8 cellular contexts compared by ENCODE assay signal in the genomic region with DNA sequence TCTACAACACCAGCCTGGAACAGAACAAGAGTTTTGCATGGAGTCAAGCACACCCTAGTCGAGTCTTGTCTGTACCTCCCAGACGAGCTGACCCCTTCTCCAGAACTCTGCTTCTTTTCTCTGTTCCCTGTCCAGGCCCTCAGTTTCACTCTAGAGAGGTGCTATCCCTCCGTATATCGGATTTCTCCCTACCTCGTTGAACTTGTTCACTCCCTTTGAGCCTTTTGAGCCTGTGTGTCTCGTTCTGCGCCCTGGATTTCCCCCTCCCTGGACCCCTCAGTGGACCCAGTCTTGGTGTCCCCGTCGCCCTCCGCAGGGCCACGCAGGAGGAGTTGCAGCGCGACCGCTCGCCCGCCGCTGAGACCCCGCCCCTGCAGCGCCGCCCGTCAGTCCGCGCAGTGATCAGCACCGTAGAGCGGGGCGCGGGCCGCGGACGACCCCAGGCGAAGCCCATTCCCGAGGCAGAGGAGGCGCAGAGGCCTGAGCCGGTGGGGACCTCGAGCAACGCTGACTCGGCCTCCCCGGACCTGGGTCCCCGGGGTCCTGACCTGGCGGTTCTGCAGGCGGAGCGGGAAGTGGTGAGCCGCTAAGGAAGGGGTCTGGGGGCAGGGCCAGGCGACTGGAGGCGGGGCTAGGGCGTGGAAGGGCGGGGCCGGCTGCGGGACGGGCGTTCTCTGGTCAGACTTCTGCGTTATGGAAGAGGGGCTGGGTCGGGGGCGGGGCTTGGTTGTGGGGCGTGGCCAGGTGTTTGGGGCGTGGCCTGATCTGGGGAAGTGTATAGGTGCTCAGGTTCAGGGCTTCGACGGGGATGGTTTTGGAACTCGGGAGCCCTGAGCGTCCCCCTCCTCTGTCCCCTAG. TPM values are rescaled to one million over a fixed set of nuclear protein-coding genes. Genes with fewer than 3 reads are reported as not detected.
DNase-seq lines count a peak whose midpoint lies in the region; TF ChIP-seq lines count a peak whose summit lies in the region.

No MANE protein-coding gene starts in this region.

- peak overlapping the region; percentile 73 for H3K4me3 ChIP-seq in HUES64 (ENCODE audit: low read length)

- peaks cover 4% of the 10 kb centered on the region for H3K4me1 Mint-ChIP-seq in progenitor cell of endocrine pancreas (ENCODE audit: low read depth)

- H3K9me3 ChIP-seq in HUES64 (ENCODE audit: insufficient read depth, low read depth, low read length), result no peaks in the 10 kb centered on the region

- H3K36me3 ChIP-seq in HUES64 (ENCODE audit: insufficient read depth, low read length), result no peaks in the 10 kb centered on the region

- peaks cover 3% of the 10 kb centered on the region for H3K36me3 Mint-ChIP-seq in progenitor cell of endocrine pancreas (ENCODE audit: insufficient read depth)

- peak overlapping the region; percentile 64; the same call in 1 of the 2 replicates for H3K27ac ChIP-seq in HUES64 (ENCODE audit: low read depth, low read length)

- H3K27me3 Mint-ChIP-seq in progenitor cell of endocrine pancreas, result peaks cover 74% of the 10 kb centered on the region

- no peak overlapping the region for H3K27ac Mint-ChIP-seq in progenitor cell of endocrine pancreas

- peaks cover 4% of the 10 kb centered on the region; the same call in 1 of the 2 replicates for H3K4me1 ChIP-seq in HUES64 (ENCODE audit: insufficient read depth, low read length)

- H3K27me3 ChIP-seq in HUES64 (ENCODE audit: insufficient read depth, low read length), result peaks cover 71% of the 10 kb centered on the region

- WGBS in HUES64, result 1% methylated on average over 60 of the region's 60 CpGs

- peak overlapping the region; percentile 44; the same call in 1 of the 2 replicates for H3K9ac ChIP-seq in HUES64 (ENCODE audit: low read depth, low read length)

- TF ChIP-seq CTCF in progenitor cell of endocrine pancreas (IDR thresholded peaks at IDR 0.05; ENCODE audit: unreplicated experiment), result no peak

- DNase-seq in DMS79 treated with DMSO at 0.1 percent for 48 hours (lab: John Stamatoyannopoulos, UW) (peak; percentile 35), DMS79 (lab: John Stamatoyannopoulos, UW) (no peak), SHP77 (lab: John Stamatoyannopoulos, UW) (peak; percentile 45), germinal center (ENCODE audit: low spot score) (peak; percentile 94), progenitor cell of endocrine pancreas (ENCODE audit: low spot score, unreplicated experiment) (peak; percentile 59), ureter (ENCODE audit: low spot score) (peak; percentile 86)
- peak; percentile 72 for DNase-seq in activated T-helper 9 cell treated with anti-CD3 and anti-CD28 coated beads, Interleukin-2, amount 50 U/mL, for 16 hours (ENCODE audit: low read depth)

- peak overlapping the region; percentile 33 for H3K4me3 Mint-ChIP-seq in progenitor cell of endocrine pancreas (ENCODE audit: low read depth)

- no peaks in the 10 kb centered on the region for H3K9me3 Mint-ChIP-seq in progenitor cell of endocrine pancreas (ENCODE audit: low read depth)

RNA-seq across cellular contexts. Expression of a gene that starts 5.5 kb away (rescaled TPM):
- 10.8 TPM for polyA plus RNA-seq in HUES64 (2013, experiment 1 of 2)
- 17.1 TPM for polyA plus RNA-seq in HUES64 (2013, experiment 2 of 2)
- total RNA-seq in progenitor cell of endocrine pancreas (14.4 and 21.5 TPM in 2 replicates), ureter (64.6 TPM)

RNA-seq across cellular contexts. Expression of a gene that starts 18.2 kb away (rescaled TPM):
- polyA plus RNA-seq in HUES64 (2013, experiment 1 of 2), result 7.5 TPM
- polyA plus RNA-seq in HUES64 (2013, experiment 2 of 2), result 6.0 TPM
- total RNA-seq in progenitor cell of endocrine pancreas (11.8 and 12.0 TPM in 2 replicates), ureter (24.8 TPM)

RNA-seq across cellular contexts. Expression of a gene that starts 36.3 kb away (rescaled TPM):
- 43.7 TPM for polyA plus RNA-seq in HUES64 (2013, experiment 1 of 2)
- polyA plus RNA-seq in HUES64 (2013, experiment 2 of 2), result 34.3 TPM
- total RNA-seq in progenitor cell of endocrine pancreas (110 and 118 TPM in 2 replicates), ureter (183 TPM)

RNA-seq across cellular contexts. Expression of a gene that starts 43.1 kb away (rescaled TPM):
- polyA plus RNA-seq in HUES64 (2013, experiment 1 of 2), result 0.10 TPM
- polyA plus RNA-seq in HUES64 (2013, experiment 2 of 2), result not detected
- total RNA-seq in progenitor cell of endocrine pancreas (0.18 and 0.34 TPM in 2 replicates), ureter (1.2 TPM)
